11 cellular contexts compared by ENCODE assay signal in the genomic region with DNA sequence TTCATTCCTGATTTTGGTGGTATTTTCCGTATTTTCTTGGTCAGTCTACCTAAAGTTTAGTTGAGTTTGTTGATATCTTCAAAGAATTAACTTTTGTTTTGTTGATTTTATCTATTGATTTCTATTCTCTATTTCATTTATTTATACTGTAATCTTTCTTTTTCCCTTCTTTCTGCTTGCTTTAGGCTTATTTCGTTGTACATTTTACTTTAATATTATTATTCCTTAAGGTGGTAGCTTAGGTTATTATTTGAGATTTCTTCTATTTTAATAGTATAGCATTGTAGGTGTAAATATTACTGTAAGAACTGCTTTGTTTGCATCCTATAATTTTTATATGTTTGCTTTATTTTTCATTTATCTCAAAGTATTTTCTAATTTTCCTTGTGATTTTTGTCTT. TPM values are rescaled to one million over a fixed set of nuclear protein-coding genes. Genes with fewer than 3 reads are reported as not detected.
"Had no signal": no experiment of that assay in that cellular context is flagged by ENCODE, and none has a peak within 500 bp of the region (broad histone marks: within the 10 kb centered on the region; RNA-seq: fewer than 3 reads in every experiment).

No MANE protein-coding gene starts in this region.

- ATAC-seq: HCT116, HepG2 had no signal

- DNase-seq: GM23248, GOT3, H7, HFFc6, KBM-7 had no signal

- H3K36me3 ChIP-seq: HAP-1 had no signal

- H2AFZ ChIP-seq: GM23248 had no signal

- H3K4me1 ChIP-seq: HAP-1 had no signal

- H3K27ac ChIP-seq: GM23248, HL-60 had no signal

- H3K9me3 ChIP-seq: HAP-1 had no signal

- H3K9ac ChIP-seq: GM23248 had no signal

- H3K4me3 ChIP-seq: GM23248, HAP-1 had no signal

- FAIRE-seq: HepG2 had no signal

RNA-seq across cellular contexts. Expression of gene KLRF1, which starts 21.4 kb away (rescaled TPM):
- total RNA-seq: GM23248, HepG2, HFFc6, HT1080 had no signal
- polyA plus RNA-seq: GM23248, HepG2 had no signal

RNA-seq across cellular contexts. Expression of gene CD69, which starts 45.2 kb away (rescaled TPM):
- total RNA-seq: GM23248, H4, H7, HepG2, HFFc6 had no signal
- polyA plus RNA-seq: GM23248, HepG2 had no signal
